In genomic region chr9:76978831-76979230, GRCh38 we compare ENCODE assay signal across 3 cellular contexts. TPM values are rescaled to one million over a fixed set of nuclear protein-coding genes. Genes with fewer than 3 reads are reported as not detected.
"Had no signal": no experiment of that assay in that cellular context is flagged by ENCODE, and none has a peak within 500 bp of the region (broad histone marks: within the 10 kb centered on the region; RNA-seq: fewer than 3 reads in every experiment).

No MANE protein-coding gene starts in this region.

RNA-seq across cellular contexts. Expression of gene FOXB2, which starts 40.6 kb away (rescaled TPM):
- total RNA-seq: GM23248, H4, HFFc6 had no signal
- polyA plus RNA-seq: GM23248 had no signal
